ENCODE assay signal across 22 cellular contexts in the genomic region with DNA sequence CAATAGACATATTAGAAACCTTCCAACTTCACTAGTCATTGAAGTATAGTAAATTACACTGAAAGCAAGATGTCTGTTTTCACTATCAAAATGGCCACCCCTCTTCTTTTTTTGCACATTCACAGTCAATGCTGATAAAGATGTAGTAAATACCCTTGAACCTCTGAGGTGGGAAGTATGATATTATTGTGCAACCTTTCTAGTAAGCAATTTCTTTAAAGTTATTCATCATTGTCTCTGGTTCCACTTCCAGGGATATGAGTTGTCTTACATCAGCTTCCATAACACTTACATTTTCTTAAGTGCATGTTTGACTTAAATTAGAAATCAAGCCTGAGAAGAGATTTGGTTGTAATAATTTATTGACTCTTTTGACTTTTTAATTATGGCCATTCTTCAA.
"Had no signal": no experiment of that assay in that cellular context is flagged by ENCODE, and none has a peak within 500 bp of the region (broad histone marks: within the 10 kb centered on the region; RNA-seq: fewer than 3 reads in every experiment).

No MANE protein-coding gene starts in this region.

- H3K9me3 ChIP-seq: adrenal gland, suprapubic skin, transverse colon, uterus had no signal

- FAIRE-seq: colon, kidney, small intestine had no signal

- H3K4me3 ChIP-seq: adrenal gland, dorsolateral prefrontal cortex, left ventricle myocardium inferior, right atrium auricular region, suprapubic skin, transverse colon, uterus had no signal

- H3K27me3 ChIP-seq: adrenal gland, dorsolateral prefrontal cortex, right atrium auricular region, suprapubic skin, transverse colon, uterus had no signal

- H3K4me1 ChIP-seq: adrenal gland, left ventricle myocardium inferior, right atrium auricular region, suprapubic skin, transverse colon, uterus had no signal

- H3K27ac ChIP-seq: adrenal gland, dorsolateral prefrontal cortex, epithelial cell of prostate, left ventricle myocardium inferior, right atrium auricular region, suprapubic skin, transverse colon, uterus had no signal

- ATAC-seq: activated naive CD4-positive, alpha-beta T cell treated with anti-CD3 and anti-CD28 coated beads, Interleukin-2, amount 50 U/mL, for 72 hours; stimulated activated naive CD8-positive, alpha-beta T cell treated with anti-CD3 and anti-CD28 coated beads, Interleukin-15, amount 100 ng/mL, for 72 hours had no signal

- DNase-seq: activated B cell treated with CpG ODN at 0.5 μM for 24 hours; activated CD4-positive, alpha-beta memory T cell treated with anti-CD3 and anti-CD28 coated beads for 36 hours; activated CD4-positive, alpha-beta T cell treated with anti-CD3 and anti-CD28 coated beads for 4 hours; activated gamma-delta T cell treated with Interleukin-2 at 50 U/mL for 16 hours; activated T-cell treated with anti-CD3 and anti-CD28 coated beads for 4 hours; adrenal gland; caudate nucleus; dorsolateral prefrontal cortex; hypothalamus; kidney; left ventricle myocardium inferior; small intestine; stimulated activated CD4-positive, alpha-beta T cell treated with anti-CD3 and anti-CD28 coated beads, Interleukin-15, amount 100 ng/mL, for 24 hours; stimulated activated CD4-positive, alpha-beta T cell treated with anti-CD3 and anti-CD28 coated beads, Interleukin-2, amount 100 ng/mL, for 48 hours; stimulated activated naive CD8-positive, alpha-beta T cell treated with anti-CD3 and anti-CD28 coated beads, Interleukin-15, amount 100 ng/mL, for 72 hours; transverse colon; uterus had no signal

- H3K36me3 ChIP-seq: adrenal gland, left ventricle myocardium inferior, right atrium auricular region, suprapubic skin, transverse colon, uterus had no signal
